Comparison of ENCODE assay signal across 29 cellular contexts in the genomic region with DNA sequence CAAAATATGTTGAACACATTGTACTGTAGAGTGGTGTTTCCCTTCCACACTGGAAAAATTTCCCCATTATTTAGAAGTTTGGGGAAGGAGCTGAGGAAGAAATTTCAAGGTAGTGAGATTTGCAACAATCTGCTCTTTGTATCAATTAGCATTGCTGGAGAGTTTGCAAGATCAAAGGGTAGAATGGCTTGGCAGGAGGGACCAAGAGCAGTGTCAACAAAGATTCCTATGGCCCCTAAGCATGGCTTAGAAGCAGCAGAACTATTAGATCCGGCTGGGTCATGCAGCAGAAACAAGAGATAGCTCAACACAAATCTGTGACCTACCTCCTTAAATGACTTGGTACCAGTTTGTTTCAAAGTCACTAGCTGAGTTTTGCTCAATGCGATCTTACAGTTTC.
"Had no signal": no experiment of that assay in that cellular context is flagged by ENCODE, and none has a peak within 500 bp of the region (broad histone marks: within the 10 kb centered on the region; RNA-seq: fewer than 3 reads in every experiment).

No MANE protein-coding gene starts in this region.

- H3K27me3 Mint-ChIP-seq: activated CD4-positive, alpha-beta T cell treated with anti-CD3 and anti-CD28 coated beads, Interleukin-2, amount 10 ng/mL, durations not matched to agents 7 days and 5 days; activated CD8-positive, alpha-beta T cell treated with anti-CD3 and anti-CD28 coated beads for 36 hours; activated naive CD8-positive, alpha-beta T cell; activated T-helper 17 cell treated with anti-CD3 and anti-CD28 coated beads, Interleukin-2, amount 50 U/mL, for 72 hours; central memory CD8-positive, alpha-beta T cell; dendritic cell treated with granulocyte-macrophage colony-stimulating factor and Interleukin-4, amounts not matched to agents 40 ng/mL and 50 ng/mL, for 4 days; effector memory CD8-positive, alpha-beta T cell had no signal

- H3K4me1 Mint-ChIP-seq: activated CD4-positive, alpha-beta T cell treated with anti-CD3 and anti-CD28 coated beads, Interleukin-2, amount 10 ng/mL, durations not matched to agents 7 days and 5 days; activated T-helper 17 cell treated with anti-CD3 and anti-CD28 coated beads, Interleukin-2, amount 50 U/mL, for 72 hours; central memory CD8-positive, alpha-beta T cell had no signal

- H3K4me1 ChIP-seq: esophagus muscularis mucosa, foreskin keratinocyte, gastrocnemius medialis, heart right ventricle had no signal

- H3K4me3 ChIP-seq: coronary artery, dorsolateral prefrontal cortex, esophagus muscularis mucosa, gastrocnemius medialis, heart right ventricle had no signal

- H3K4me3 Mint-ChIP-seq: activated CD4-positive, alpha-beta T cell treated with anti-CD3 and anti-CD28 coated beads, Interleukin-2, amount 10 ng/mL, durations not matched to agents 7 days and 5 days; activated CD8-positive, alpha-beta T cell treated with anti-CD3 and anti-CD28 coated beads for 36 hours; activated naive CD8-positive, alpha-beta T cell; activated T-cell treated with anti-CD3 and anti-CD28 coated beads, Interleukin-2, amount 50 U/mL, for 4 hours; activated T-helper 17 cell treated with anti-CD3 and anti-CD28 coated beads, Interleukin-2, amount 50 U/mL, for 72 hours; central memory CD8-positive, alpha-beta T cell; dendritic cell treated with granulocyte-macrophage colony-stimulating factor and Interleukin-4, amounts not matched to agents 40 ng/mL and 50 ng/mL, for 4 days; effector memory CD8-positive, alpha-beta T cell had no signal

- H3K9me3 Mint-ChIP-seq: activated CD4-positive, alpha-beta T cell treated with anti-CD3 and anti-CD28 coated beads, Interleukin-2, amount 10 ng/mL, durations not matched to agents 7 days and 5 days; activated CD8-positive, alpha-beta T cell treated with anti-CD3 and anti-CD28 coated beads for 36 hours; activated T-cell treated with anti-CD3 and anti-CD28 coated beads, Interleukin-2, amount 50 U/mL, for 4 hours; activated T-helper 17 cell treated with anti-CD3 and anti-CD28 coated beads, Interleukin-2, amount 50 U/mL, for 72 hours; dendritic cell treated with granulocyte-macrophage colony-stimulating factor and Interleukin-4, amounts not matched to agents 40 ng/mL and 50 ng/mL, for 4 days had no signal

- ATAC-seq: activated CD8-positive, alpha-beta T cell treated with anti-CD3 and anti-CD28 coated beads for 36 hours; activated T-cell treated with anti-CD3 and anti-CD28 coated beads, Interleukin-2, amount 50 U/mL, for 4 hours; activated T-helper 17 cell treated with anti-CD3 and anti-CD28 coated beads, Interleukin-2, amount 50 U/mL, for 72 hours; effector memory CD8-positive, alpha-beta T cell; foreskin keratinocyte; gastrocnemius medialis; heart right ventricle had no signal

- H3K27ac Mint-ChIP-seq: activated CD4-positive, alpha-beta T cell treated with anti-CD3 and anti-CD28 coated beads, Interleukin-2, amount 10 ng/mL, durations not matched to agents 7 days and 5 days; activated CD8-positive, alpha-beta T cell treated with anti-CD3 and anti-CD28 coated beads for 36 hours; activated naive CD8-positive, alpha-beta T cell; activated T-helper 17 cell treated with anti-CD3 and anti-CD28 coated beads, Interleukin-2, amount 50 U/mL, for 72 hours; dendritic cell treated with granulocyte-macrophage colony-stimulating factor and Interleukin-4, amounts not matched to agents 40 ng/mL and 50 ng/mL, for 4 days; effector memory CD8-positive, alpha-beta T cell had no signal

- H3K36me3 ChIP-seq: brain microvascular endothelial cell, esophagus muscularis mucosa, gastrocnemius medialis, heart right ventricle had no signal

- H3K27ac ChIP-seq: brain microvascular endothelial cell, coronary artery, dorsolateral prefrontal cortex, esophagus muscularis mucosa, foreskin keratinocyte, gastrocnemius medialis, heart right ventricle had no signal

- FAIRE-seq: astrocyte, bronchial epithelial cell had no signal

- DNase-seq: activated CD4-positive, alpha-beta T cell treated with anti-CD3 and anti-CD28 coated beads for 1 hour; activated CD4-positive, alpha-beta T cell treated with anti-CD3 and anti-CD28 coated beads for 4 hours; activated CD4-positive, alpha-beta T cell treated with anti-CD3 and anti-CD28 coated beads, Interleukin-2, amount 10 ng/mL, durations not matched to agents 7 days and 5 days; activated CD4-positive, alpha-beta T cell treated with anti-CD3 and anti-CD28 coated beads, Interleukin-2, amount 50 U/mL, for 48 hours; activated CD8-positive, alpha-beta memory T cell treated with anti-CD3 and anti-CD28 coated beads for 24 hours; activated CD8-positive, alpha-beta T cell treated with anti-CD3 and anti-CD28 coated beads for 36 hours; activated effector memory CD4-positive, alpha-beta T cell treated with Interleukin-2 at 50 U/mL for 16 hours; activated gamma-delta T cell treated with Interleukin-2 at 50 U/mL for 16 hours; activated naive CD4-positive, alpha-beta T cell treated with anti-CD3 and anti-CD28 coated beads, Interleukin-2, amount 50 U/mL, for 16 hours; activated naive CD4-positive, alpha-beta T cell treated with Interleukin-2 at 50 U/mL for 16 hours; activated T-cell treated with anti-CD3 and anti-CD28 coated beads, Interleukin-2, amount 50 U/mL, for 4 hours; amniotic stem cell; anterior cingulate cortex; brain microvascular endothelial cell; dorsolateral prefrontal cortex; effector memory CD8-positive, alpha-beta T cell; erythroblast; foreskin keratinocyte; gastrocnemius medialis; heart right ventricle; T-helper 2 cell had no signal

- H3K27me3 ChIP-seq: brain microvascular endothelial cell, dorsolateral prefrontal cortex, esophagus muscularis mucosa, foreskin keratinocyte, gastrocnemius medialis, heart right ventricle had no signal

- H3K36me3 Mint-ChIP-seq: activated naive CD8-positive, alpha-beta T cell had no signal

- H3K9me3 ChIP-seq: esophagus muscularis mucosa, gastrocnemius medialis, heart right ventricle had no signal
